18 cellular contexts compared by ENCODE assay signal in genomic region chr21:41584603-41585176, GRCh38.
"Had no signal": no experiment of that assay in that cellular context is flagged by ENCODE, and none has a peak within 500 bp of the region (broad histone marks: within the 10 kb centered on the region; RNA-seq: fewer than 3 reads in every experiment).

No MANE protein-coding gene starts in this region.

- H3K4me1 Mint-ChIP-seq: activated naive CD8-positive, alpha-beta T cell treated with anti-CD3 and anti-CD28 coated beads, Interleukin-2, amount 10 ng/mL, durations not matched to agents 7 days and 5 days had no signal

- H3K27ac Mint-ChIP-seq: activated naive CD8-positive, alpha-beta T cell treated with anti-CD3 and anti-CD28 coated beads, Interleukin-2, amount 10 ng/mL, durations not matched to agents 7 days and 5 days; activated T-helper 1 cell treated with anti-CD3 and anti-CD28 coated beads, Interleukin-12 subunit alpha, Interleukin-12 subunit beta, Interleukin-2, Interleukin-4 antibody, amounts not matched to agents 30 ng/mL and 10 ng/mL and 1 ng/mL, durations not matched to agents 14 hours and 24 hours and 36 hours; nephron progenitor cell; progenitor cell of endocrine pancreas had no signal

- H3K36me3 ChIP-seq: cardiac muscle cell, right atrium auricular region, tibial nerve, WERI-Rb-1 had no signal

- H3K27ac ChIP-seq: cardiac muscle cell, right atrium auricular region, tibial nerve, WERI-Rb-1 had no signal

- DNase-seq: activated CD4-positive, alpha-beta T cell treated with anti-CD3 and anti-CD28 coated beads for 1 hour; activated naive CD4-positive, alpha-beta T cell; activated naive CD8-positive, alpha-beta T cell treated with anti-CD3 and anti-CD28 coated beads, Interleukin-2, amount 10 ng/mL, durations not matched to agents 7 days and 5 days; amygdala; dermis blood vessel endothelial cell; foreskin fibroblast; midbrain; nephron progenitor cell; occipital lobe; stimulated activated naive CD8-positive, alpha-beta T cell treated with anti-CD3 and anti-CD28 coated beads, Interleukin-15, Interleukin-2, amounts not matched to agents 100 U/mL and 50 U/mL, for 24 hours; SW 1271; WERI-Rb-1 had no signal

- H3K4me3 ChIP-seq: cardiac muscle cell, lung, right atrium auricular region, tibial nerve had no signal

- H3K36me3 Mint-ChIP-seq: activated naive CD8-positive, alpha-beta T cell treated with anti-CD3 and anti-CD28 coated beads, Interleukin-2, amount 10 ng/mL, durations not matched to agents 7 days and 5 days had no signal

- ATAC-seq: stimulated activated naive CD8-positive, alpha-beta T cell treated with anti-CD3 and anti-CD28 coated beads, Interleukin-15, Interleukin-2, amounts not matched to agents 100 U/mL and 50 U/mL, for 24 hours had no signal

- H3K4me3 Mint-ChIP-seq: activated naive CD8-positive, alpha-beta T cell treated with anti-CD3 and anti-CD28 coated beads, Interleukin-2, amount 10 ng/mL, durations not matched to agents 7 days and 5 days; activated T-helper 1 cell treated with anti-CD3 and anti-CD28 coated beads, Interleukin-12 subunit alpha, Interleukin-12 subunit beta, Interleukin-2, Interleukin-4 antibody, amounts not matched to agents 30 ng/mL and 10 ng/mL and 1 ng/mL, durations not matched to agents 14 hours and 24 hours and 36 hours; nephron progenitor cell had no signal

- H3K27me3 Mint-ChIP-seq: progenitor cell of endocrine pancreas had no signal

- H3K27me3 ChIP-seq: cardiac muscle cell, right atrium auricular region, tibial nerve had no signal

- H3K9me3 Mint-ChIP-seq: activated T-helper 1 cell treated with anti-CD3 and anti-CD28 coated beads, Interleukin-12 subunit alpha, Interleukin-12 subunit beta, Interleukin-2, Interleukin-4 antibody, amounts not matched to agents 30 ng/mL and 10 ng/mL and 1 ng/mL, durations not matched to agents 14 hours and 24 hours and 36 hours had no signal

- H3K4me1 ChIP-seq: right atrium auricular region, tibial nerve had no signal
